In the genomic region with DNA sequence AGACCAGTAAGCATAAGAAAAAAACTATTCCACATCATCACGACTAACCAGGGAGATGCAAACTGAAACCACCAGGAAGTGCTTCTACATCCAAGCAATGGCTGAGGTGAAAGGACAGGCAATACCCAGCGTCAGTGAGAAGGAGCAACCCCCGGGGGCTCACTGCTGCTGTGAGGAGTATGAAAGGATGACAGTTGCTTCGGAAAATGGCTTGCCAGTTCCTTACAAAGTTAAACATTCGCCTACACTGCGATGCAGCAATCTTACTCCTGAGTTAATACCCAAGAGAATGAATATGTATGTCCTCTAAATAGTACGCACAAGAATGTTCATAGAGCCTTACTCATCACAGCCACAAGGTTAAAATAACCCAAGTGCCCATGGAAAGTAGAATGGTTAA, we compare ENCODE assay signal across 23 cellular contexts. TPM values are rescaled to one million over a fixed set of nuclear protein-coding genes. Genes with fewer than 3 reads are reported as not detected.
A peak's percentile ranks its signal among the peaks of the same experiment; 100 is the strongest.
DNase-seq lines count a peak whose midpoint lies in the region; ATAC-seq and TF ChIP-seq lines count a peak whose summit lies in the region.
"Had no signal": no experiment of that assay in that cellular context is flagged by ENCODE, and none has a peak within 500 bp of the region (broad histone marks: within the 10 kb centered on the region; RNA-seq: fewer than 3 reads in every experiment).

No MANE protein-coding gene starts in this region.

- H3K27me3 Mint-ChIP-seq in HFFc6 (ENCODE audit: insufficient read depth), result peaks cover 14% of the 10 kb centered on the region

- H3K27ac Mint-ChIP-seq in HFFc6, result peak overlapping the region; percentile 14; the same call in 1 of the 2 replicates
- H3K27ac Mint-ChIP-seq: activated T-cell treated with anti-CD3 and anti-CD28 coated beads, Interleukin-2, amount 50 U/mL, for 24 hours; CD4-positive, alpha-beta T cell; naive thymus-derived CD8-positive, alpha-beta T cell; progenitor cell of endocrine pancreas had no signal

- H3K9me3 Mint-ChIP-seq in HFFc6, result peaks cover 7% of the 10 kb centered on the region

- no peak for TF ChIP-seq CTCF in HFFc6 (IDR thresholded peaks at IDR 0.05)
- TF ChIP-seq CTCF in choroid plexus epithelial cell (conservative IDR thresholded peaks at IDR 0.05; ENCODE audit: low read depth, low read length), result no peak

- peaks cover 14% of the 10 kb centered on the region; the same call in 1 of the 2 replicates for H3K4me1 Mint-ChIP-seq in HFFc6 (ENCODE audit: low read depth)
- H3K4me1 Mint-ChIP-seq: central memory CD8-positive, alpha-beta T cell; naive thymus-derived CD8-positive, alpha-beta T cell had no signal

- H3K4me3 ChIP-seq in choroid plexus epithelial cell (ENCODE audit: low read depth, low read length), result no peak overlapping the region
- H3K4me3 ChIP-seq: thyroid gland had no signal

- peaks cover under 1% of the 10 kb centered on the region for H3K36me3 Mint-ChIP-seq in HFFc6 (ENCODE audit: low read depth)

- ATAC-seq in esophagus mucosa, result no peak
- no peak for ATAC-seq in SK-N-SH treated with all-trans-retinoic acid at 6 μM for 48 hours
- ATAC-seq: left colon; naive thymus-derived CD8-positive, alpha-beta T cell; stimulated activated naive B cell treated with anti-CD40 and anti-IgM and Interleukin-4, amounts not matched to agents 10 μg/mL and 1 μg/mL and 100 μg/mL, for 72 hours had no signal

- no peak overlapping the region; the same call in 1 of the 2 replicates for H3K4me3 Mint-ChIP-seq in HFFc6
- H3K4me3 Mint-ChIP-seq: activated T-cell treated with anti-CD3 and anti-CD28 coated beads, Interleukin-2, amount 50 U/mL, for 24 hours; CD4-positive, alpha-beta T cell; central memory CD8-positive, alpha-beta T cell; naive thymus-derived CD8-positive, alpha-beta T cell; stimulated activated naive B cell treated with anti-CD40 and anti-IgM and Interleukin-4, amounts not matched to agents 10 μg/mL and 1 μg/mL and 100 μg/mL, for 72 hours had no signal

- DNase-seq in HFFc6, result no peak
- DNase-seq in choroid plexus epithelial cell (ENCODE audit: low read depth), result peak; percentile 71
- peak; percentile 58 for DNase-seq in iris pigment epithelial cell (ENCODE audit: low read depth)
- DNase-seq in renal cortical epithelial cell (ENCODE audit: low read depth), result peak; percentile 98
- no peak for DNase-seq in NOMO-1 treated with dmso at 0.1 percent for 144 hours (lab: John Stamatoyannopoulos, UW; ENCODE audit: unreplicated experiment)
- no peak for DNase-seq in DMS53 (lab: John Stamatoyannopoulos, UW)
- DNase-seq: activated CD8-positive, alpha-beta memory T cell treated with anti-CD3 and anti-CD28 coated beads for 24 hours; activated naive CD4-positive, alpha-beta T cell; activated T-cell treated with anti-CD3 and anti-CD28 coated beads, Interleukin-2, amount 50 U/mL, for 24 hours; amygdala; CD4-positive, alpha-beta T cell; left colon; naive thymus-derived CD8-positive, alpha-beta T cell; NCI-H1048; NCI-H187 treated with DMSO at 0.1 percent for 48 hours; NCI-H69; stimulated activated CD4-positive, alpha-beta T cell treated with anti-CD3 and anti-CD28 coated beads, Interleukin-1b, Interleukin-23, amount 100 ng/mL, for 48 hours; stimulated activated naive B cell treated with anti-CD40 and anti-IgM and Interleukin-4, amounts not matched to agents 10 μg/mL and 1 μg/mL and 100 μg/mL, for 72 hours; thyroid gland had no signal

TF ChIP-seq in SK-N-SH treated with all-trans-retinoic acid at 6 μM for 48 hours, 23 proteins besides CTCF, POLR2A, EP300 and RAD21:
- TF ChIP-seq PPARA (CRISPR knock-in tag; IDR thresholded peaks at IDR 0.05; ENCODE audit: borderline replicate concordance), result no peak
- no peak for TF ChIP-seq ZFP30 (CRISPR knock-in tag; IDR thresholded peaks at IDR 0.05)
- TF ChIP-seq BACH2 (CRISPR knock-in tag; IDR thresholded peaks at IDR 0.05; ENCODE audit: borderline replicate concordance), result no peak

RNA-seq across cellular contexts. Expression of a gene that starts 13.3 kb away (rescaled TPM):
- total RNA-seq in HFFc6 (2021; fragmentation: NEBNext Ultra II Directional; extraction: Animal tissue kit (Norgen Biotek cat#: 25700)), result 10 to 100 TPM; 40.8 to 56.1 (median 45.4) TPM
- total RNA-seq in renal cortical epithelial cell (23.3 and 67.0 TPM in 2 replicates), esophagus mucosa (15.9 TPM)

Comparison
In these comparisons a context has a peak if more than half of its experiments do, and no peak if none do; other contexts are left out.
1. DNase-seq: peak in choroid plexus epithelial cell (single experiment), iris pigment epithelial cell (single experiment) and renal cortical epithelial cell (single experiment); none in HFFc6 (single experiment), NOMO-1 treated with dmso at 0.1 percent for 144 hours (single experiment) and DMS53 (single experiment).